ENCODE assay signal across 8 cellular contexts in genomic region chr10:79116363-79116762, GRCh38. TPM values are rescaled to one million over a fixed set of nuclear protein-coding genes. Genes with fewer than 3 reads are reported as not detected.
DNase-seq lines count a peak whose midpoint lies in the region; ATAC-seq and TF ChIP-seq lines count a peak whose summit lies in the region.

No MANE protein-coding gene starts in this region.

- no peaks in the 10 kb centered on the region for H3K27me3 ChIP-seq in heart right ventricle

- ATAC-seq in heart right ventricle (no peak), HG03064 (IDR thresholded peaks at IDR 0.05; ENCODE audit: low read depth, unreplicated experiment) (peak; percentile 36), esophagus mucosa (peak; percentile 74)

- TF ChIP-seq CTCF in heart right ventricle (IDR thresholded peaks at IDR 0.05) (no peak), type B pancreatic cell (conservative IDR thresholded peaks at IDR 0.05) (no peak)

- DNase-seq in heart right ventricle (no peak), cardiac septum (ENCODE audit: low spot score) (no peak), type B pancreatic cell (ENCODE audit: extremely low spot score, unreplicated experiment) (no peak), cerebellar cortex (ENCODE audit: low spot score) (no peak), cortex of kidney (lab: John Stamatoyannopoulos, UW) (no peak), GOT3 (lab: John Stamatoyannopoulos, UW) (no peak)

- 73 to 74% methylated on average over 4 of the region's 4 CpGs for WGBS in heart right ventricle, 2 donors

- H3K36me3 Mint-ChIP-seq in type B pancreatic cell = peaks cover 14% of the 10 kb centered on the region

- H3K4me3 Mint-ChIP-seq in type B pancreatic cell = no peak overlapping the region

- no peaks in the 10 kb centered on the region for H3K9me3 Mint-ChIP-seq in type B pancreatic cell

- H3K4me3 ChIP-seq in heart right ventricle = no peak overlapping the region

- no peaks in the 10 kb centered on the region for H3K9me3 ChIP-seq in heart right ventricle

- H3K4me1 Mint-ChIP-seq in type B pancreatic cell (ENCODE audit: unreplicated experiment) = peaks cover 70% of the 10 kb centered on the region

- H3K27me3 Mint-ChIP-seq in type B pancreatic cell = no peaks in the 10 kb centered on the region

- intact Hi-C loops in heart right ventricle (cut with DNase I) (no loop called here), cardiac septum (cut with DNase I) (no loop called here)

- H3K27ac Mint-ChIP-seq in type B pancreatic cell = peak overlapping the region; percentile 87

- H3K27ac ChIP-seq in heart right ventricle = peak overlapping the region in 8 of 10 donors; percentile 2 to 76 (median 62)

- H3K36me3 ChIP-seq in heart right ventricle = peaks cover 0 to 35% (median 13%) of the 10 kb centered on the region in 9 donors

- peaks cover 48 to 99% (median 84%) of the 10 kb centered on the region in 9 donors for H3K4me1 ChIP-seq in heart right ventricle

RNA-seq across cellular contexts. Expression of gene ZMIZ1, which starts 47.6 kb away (rescaled TPM):
- total RNA-seq in heart right ventricle (10 to 100 TPM; 40.4 to 61.5 (median 50.8) TPM), cardiac septum (40.7 TPM), esophagus mucosa (43.8 TPM), type B pancreatic cell (ENCODE audit: low replicate concordance) (62.2 and 102 TPM in 2 replicates)
- polyA plus RNA-seq in heart right ventricle = 10 to 100 TPM; 24.2 to 26.8 TPM

Comparison
In these comparisons a context has a peak if more than half of its experiments do, and no peak if none do; other contexts are left out.
1. ATAC-seq: peak in HG03064 (single experiment) and esophagus mucosa (single experiment); none in heart right ventricle (0 of 8).